Comparison of ENCODE assay signal across 6 cellular contexts in genomic region chr16:56973899-56974298, GRCh38. TPM values are rescaled to one million over a fixed set of nuclear protein-coding genes. Genes with fewer than 3 reads are reported as not detected.
"Had no signal": no experiment of that assay in that cellular context is flagged by ENCODE, and none has a peak within 500 bp of the region (broad histone marks: within the 10 kb centered on the region; RNA-seq: fewer than 3 reads in every experiment).

No MANE protein-coding gene starts in this region.

RNA-seq across cellular contexts. Expression of gene CETP, which starts 12.1 kb away (rescaled TPM):
- total RNA-seq: activated CD8-positive, alpha-beta T cell treated with anti-CD3 and anti-CD28 coated beads, Interleukin-2, amount 10 ng/mL, durations not matched to agents 7 days and 5 days; LHCN-M2; M059J; T-helper 1 cell treated with Interleukin-12 subunit alpha and Interleukin-12 subunit beta and Interleukin-4 antibody, amounts not matched to agents 30 ng/mL and 1 ng/mL, for 36 hours had no signal
- polyA plus RNA-seq: SK-N-SH had no signal

RNA-seq across cellular contexts. Expression of gene NLRC5, which starts 15.5 kb away (rescaled TPM):
- total RNA-seq: cardiac muscle cell had no signal
- polyA plus RNA-seq: cardiac muscle cell had no signal
